ENCODE assay signal across 1 cellular context in genomic region chr1:61337981-61338848, GRCh38.
A peak's percentile ranks its signal among the peaks of the same experiment; 100 is the strongest.
TF ChIP-seq lines count a peak whose summit lies in the region.

No MANE protein-coding gene starts in this region.

TF ChIP-seq in HepG2, 621 proteins besides CTCF, POLR2A, EP300 and RAD21 (continued from another document):
- TF ChIP-seq, protein P1, sequence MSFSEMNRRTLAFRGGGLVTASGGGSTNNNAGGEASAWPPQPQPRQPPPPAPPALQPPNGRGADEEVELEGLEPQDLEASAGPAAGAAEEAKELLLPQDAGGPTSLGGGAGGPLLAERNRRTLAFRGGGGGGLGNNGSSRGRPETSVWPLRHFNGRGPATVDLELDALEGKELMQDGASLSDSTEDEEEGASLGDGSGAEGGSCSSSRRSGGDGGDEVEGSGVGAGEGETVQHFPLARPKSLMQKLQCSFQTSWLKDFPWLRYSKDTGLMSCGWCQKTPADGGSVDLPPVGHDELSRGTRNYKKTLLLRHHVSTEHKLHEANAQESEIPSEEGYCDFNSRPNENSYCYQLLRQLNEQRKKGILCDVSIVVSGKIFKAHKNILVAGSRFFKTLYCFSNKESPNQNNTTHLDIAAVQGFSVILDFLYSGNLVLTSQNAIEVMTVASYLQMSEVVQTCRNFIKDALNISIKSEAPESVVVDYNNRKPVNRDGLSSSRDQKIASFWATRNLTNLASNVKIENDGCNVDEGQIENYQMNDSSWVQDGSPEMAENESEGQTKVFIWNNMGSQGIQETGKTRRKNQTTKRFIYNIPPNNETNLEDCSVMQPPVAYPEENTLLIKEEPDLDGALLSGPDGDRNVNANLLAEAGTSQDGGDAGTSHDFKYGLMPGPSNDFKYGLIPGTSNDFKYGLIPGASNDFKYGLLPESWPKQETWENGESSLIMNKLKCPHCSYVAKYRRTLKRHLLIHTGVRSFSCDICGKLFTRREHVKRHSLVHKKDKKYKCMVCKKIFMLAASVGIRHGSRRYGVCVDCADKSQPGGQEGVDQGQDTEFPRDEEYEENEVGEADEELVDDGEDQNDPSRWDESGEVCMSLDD (CRISPR knock-in tag; IDR thresholded peaks at IDR 0.05; ENCODE audit: borderline replicate concordance), result no peak
- no peak for TF ChIP-seq ARHGAP35 (CRISPR knock-in tag; IDR thresholded peaks at IDR 0.05; ENCODE audit: borderline replicate concordance)
- TF ChIP-seq RFXANK (CRISPR knock-in tag; IDR thresholded peaks at IDR 0.05), result no peak
- TF ChIP-seq THAP11 (CRISPR knock-in tag; IDR thresholded peaks at IDR 0.05), result no peak
- TF ChIP-seq NONO (IDR thresholded peaks at IDR 0.05), result no peak
- TF ChIP-seq NONO (CRISPR knock-in tag; conservative IDR thresholded peaks at IDR 0.05), result no peak
- no peak for TF ChIP-seq MLX (CRISPR knock-in tag; IDR thresholded peaks at IDR 0.05)
- peak; percentile 79 for TF ChIP-seq XRCC5 (optimal IDR thresholded peaks at IDR 0.05; ENCODE audit: low read length)
- TF ChIP-seq PRPF4 (IDR thresholded peaks at IDR 0.05; ENCODE audit: low read depth, low read length, poor library complexity, severe bottlenecking), result no peak
- no peak for TF ChIP-seq ETV5 (CRISPR knock-in tag; IDR thresholded peaks at IDR 0.05; ENCODE audit: borderline replicate concordance)
- no peak for TF ChIP-seq CEBPB (IDR thresholded peaks at IDR 0.05; ENCODE audit: borderline replicate concordance, low read depth, low read length)
- no peak for TF ChIP-seq SATB2 (CRISPR knock-in tag; IDR thresholded peaks at IDR 0.05)
- no peak for TF ChIP-seq ZNF224 (CRISPR knock-in tag; IDR thresholded peaks at IDR 0.05)
- no peak for TF ChIP-seq EHMT2 (IDR thresholded peaks at IDR 0.05; ENCODE audit: borderline replicate concordance, low read depth, low read length)
- TF ChIP-seq ZNF260 (CRISPR knock-in tag; IDR thresholded peaks at IDR 0.05; ENCODE audit: borderline replicate concordance, low read depth), result no peak
- TF ChIP-seq SNRNP70 (IDR thresholded peaks at IDR 0.05; ENCODE audit: low read depth, low read length), result no peak
- TF ChIP-seq SP1 (IDR thresholded peaks at IDR 0.05), result no peak
- TF ChIP-seq SP1 (CRISPR knock-in tag; IDR thresholded peaks at IDR 0.05), result no peak
- TF ChIP-seq TCF12 (IDR thresholded peaks at IDR 0.05), result no peak
- TF ChIP-seq TCF12 (CRISPR knock-in tag; IDR thresholded peaks at IDR 0.05), result no peak
- no peak for TF ChIP-seq SNAPC4 (CRISPR knock-in tag; IDR thresholded peaks at IDR 0.05)
- no peak for TF ChIP-seq ZNF446 (CRISPR knock-in tag; IDR thresholded peaks at IDR 0.05)
- TF ChIP-seq SCMH1 (CRISPR knock-in tag; IDR thresholded peaks at IDR 0.05; ENCODE audit: borderline replicate concordance), result no peak
- no peak for TF ChIP-seq TAF15 (IDR thresholded peaks at IDR 0.05; ENCODE audit: low read depth, low read length, poor library complexity, severe bottlenecking)
- no peak; the same call in 1 of the 2 replicates for TF ChIP-seq MIER3 (CRISPR knock-in tag; IDR thresholded peaks at IDR 0.05; ENCODE audit: borderline replicate concordance)
- TF ChIP-seq CBX2 (IDR thresholded peaks at IDR 0.05; ENCODE audit: low read depth, low read length), result no peak
- TF ChIP-seq CBX2 (CRISPR knock-in tag; IDR thresholded peaks at IDR 0.05; ENCODE audit: low read depth), result no peak
- TF ChIP-seq POLR2AphosphoS2 (IDR thresholded peaks at IDR 0.05; ENCODE audit: low read depth, low read length), result no peak
- TF ChIP-seq ZNF549 (CRISPR knock-in tag; IDR thresholded peaks at IDR 0.05), result no peak
- TF ChIP-seq TAF1 (CRISPR knock-in tag; IDR thresholded peaks at IDR 0.05), result peak; percentile 33; the same call in 1 of the 2 replicates
- no peak for TF ChIP-seq ZNF510 (CRISPR knock-in tag; IDR thresholded peaks at IDR 0.05; ENCODE audit: low read depth)
- no peak for TF ChIP-seq NFATC3 (CRISPR knock-in tag; IDR thresholded peaks at IDR 0.05)
- TF ChIP-seq ZFP36 (IDR thresholded peaks at IDR 0.05; ENCODE audit: borderline replicate concordance, low read depth, low read length, partially characterized antibody), result peak; percentile 1
- peak; percentile 47; the same call in 1 of the 2 replicates for TF ChIP-seq CREM (IDR thresholded peaks at IDR 0.05)
- TF ChIP-seq CREM (CRISPR knock-in tag; IDR thresholded peaks at IDR 0.05), result no peak
